11 cellular contexts compared by ENCODE assay signal in genomic region chr3:52195823-52196331, GRCh38. TPM values are rescaled to one million over a fixed set of nuclear protein-coding genes. Genes with fewer than 3 reads are reported as not detected.
DNase-seq lines count a peak whose midpoint lies in the region; ATAC-seq and TF ChIP-seq lines count a peak whose summit lies in the region.
"Had no signal": no experiment of that assay in that cellular context is flagged by ENCODE, and none has a peak within 500 bp of the region (broad histone marks: within the 10 kb centered on the region; RNA-seq: fewer than 3 reads in every experiment).

No MANE protein-coding gene starts in this region.

- H3K4me1 Mint-ChIP-seq in CD4-positive, alpha-beta T cell (ENCODE audit: low read depth): peaks cover 36% of the 10 kb centered on the region

- no peaks in the 10 kb centered on the region for H3K27me3 ChIP-seq in CD4-positive, alpha-beta T cell (ENCODE audit: control insufficient read depth, insufficient read depth, low read length)
- no peaks in the 10 kb centered on the region for H3K27me3 ChIP-seq in parathyroid adenoma (ENCODE audit: control insufficient read depth, insufficient read depth, low read length)
- H3K27me3 ChIP-seq: tibial artery had no signal

- no peak overlapping the region for H3K4me2 ChIP-seq in parathyroid adenoma (ENCODE audit: low read length)

- H3K9me3 ChIP-seq in CD4-positive, alpha-beta T cell (ENCODE audit: control insufficient read depth, low read length): no peaks in the 10 kb centered on the region
- H3K9me3 ChIP-seq in parathyroid adenoma (ENCODE audit: control insufficient read depth, low read length): no peaks in the 10 kb centered on the region
- H3K9me3 ChIP-seq: tibial artery had no signal

- H3K79me2 ChIP-seq in parathyroid adenoma: peaks cover 3% of the 10 kb centered on the region

- no peaks in the 10 kb centered on the region for H3K27me3 Mint-ChIP-seq in CD4-positive, alpha-beta T cell

- intact Hi-C loops in CD4-positive, alpha-beta T cell (cut with DNase I, micrococcal nuclease): loop anchor here in 1 of 2 experiments (2.0 to 10.0 kb wide), 4 partner anchors 41 to 339 kb away; partner anchors contain the start of genes DUSP7, NT5DC2, POC1A and UQCC5

- CTCF ChIA-PET in CD4-positive, alpha-beta T cell (lab: Charles Lee): interaction anchor here (1.3 kb wide), 1 partner anchor 21 kb away, joined by 3 read pairs; no protein-coding TSS in a partner anchor

- H3K9ac ChIP-seq in parathyroid adenoma: no peak overlapping the region

- H3K4me1 ChIP-seq in parathyroid adenoma: peaks cover 10% of the 10 kb centered on the region

- no peak for ATAC-seq in CD4-positive, alpha-beta T cell (ENCODE audit: poor library complexity)
- ATAC-seq in HG02938 (IDR thresholded peaks at IDR 0.05; ENCODE audit: unreplicated experiment): no peak
- no peak for ATAC-seq in GM19397 (IDR thresholded peaks at IDR 0.05; ENCODE audit: unreplicated experiment)

- H2AFZ ChIP-seq in parathyroid adenoma: no peak overlapping the region

- H3K36me3 Mint-ChIP-seq in CD4-positive, alpha-beta T cell (ENCODE audit: low read depth): peaks cover 22% of the 10 kb centered on the region

- no peak overlapping the region for H3K4me3 Mint-ChIP-seq in CD4-positive, alpha-beta T cell

- DNase-seq in CD4-positive, alpha-beta T cell: no peak
- DNase-seq in RPMI7951 (ENCODE audit: low read depth) (peak; percentile 66), fibroblast of mammary gland (ENCODE audit: low read depth) (peak; percentile 85), GDM1 (lab: John Stamatoyannopoulos, UW) (no peak), NCI-H1048 (lab: John Stamatoyannopoulos, UW) (no peak)
- DNase-seq: DMS79 treated with DMSO at 0.1 percent for 48 hours had no signal

- H3K9me3 Mint-ChIP-seq in CD4-positive, alpha-beta T cell: no peaks in the 10 kb centered on the region

- H3K4me3 ChIP-seq in fibroblast of mammary gland (ENCODE audit: control insufficient read depth, low read depth, low read length): no peak overlapping the region
- no peak overlapping the region for H3K4me3 ChIP-seq in parathyroid adenoma (ENCODE audit: low read depth, low read length)
- H3K4me3 ChIP-seq: tibial artery had no signal

- peak overlapping the region; percentile 92 for H3K27ac Mint-ChIP-seq in CD4-positive, alpha-beta T cell

- H3K36me3 ChIP-seq in parathyroid adenoma (ENCODE audit: control insufficient read depth, insufficient read depth, low read length): no peaks in the 10 kb centered on the region
- H3K36me3 ChIP-seq: tibial artery had no signal

- POLR2A ChIA-PET in CD4-positive, alpha-beta T cell (lab: Charles Lee): interaction anchor here (2.0 to 2.4 kb wide), 2 partner anchors 41 to 139 kb away, joined by 6 to 9 read pairs; partner anchors contain the start of genes DUSP7 and POC1A

- TF ChIP-seq CTCF in CD4-positive, alpha-beta T cell (IDR thresholded peaks at IDR 0.05): no peak
- no peak for TF ChIP-seq CTCF in fibroblast of mammary gland (conservative IDR thresholded peaks at IDR 0.05; ENCODE audit: control insufficient read depth, insufficient read depth, low read depth, low read length)
- no peak for TF ChIP-seq CTCF in parathyroid adenoma (IDR thresholded peaks at IDR 0.05)

- no peak overlapping the region for H3K27ac ChIP-seq in CD4-positive, alpha-beta T cell (ENCODE audit: low read depth, low read length)
- H3K27ac ChIP-seq in parathyroid adenoma: peak overlapping the region; percentile 8
- H3K27ac ChIP-seq: tibial artery, VCaP had no signal

RNA-seq across cellular contexts. Expression of gene ALAS1, which starts 2.1 kb away (rescaled TPM):
- 1 to 10 TPM; 6.0 to 7.0 TPM for total RNA-seq in CD4-positive, alpha-beta T cell
- 32.0 and 37.6 TPM in 2 replicates for total RNA-seq in RPMI7951 (2014; rRNA removed; shearing (Covaris generic))

RNA-seq across cellular contexts. Expression of gene TLR9, which starts 29.6 kb away (rescaled TPM):
- under 1 TPM; 0.08 to 0.17 TPM for total RNA-seq in CD4-positive, alpha-beta T cell
- not detected in 2 replicates for total RNA-seq in RPMI7951 (2014; rRNA removed; shearing (Covaris generic))

RNA-seq across cellular contexts. Expression of gene POC1A, which starts 41.7 kb away (rescaled TPM):
- under 1 TPM; 0.22 to 0.39 TPM for total RNA-seq in CD4-positive, alpha-beta T cell
- total RNA-seq in RPMI7951 (2014; rRNA removed; shearing (Covaris generic)): 20.4 and 21.4 TPM in 2 replicates

RNA-seq across cellular contexts. Expression of gene TWF2, which starts 43.1 kb away (rescaled TPM):
- 10 to 100 TPM; 17.4 to 21.7 TPM for total RNA-seq in CD4-positive, alpha-beta T cell
- total RNA-seq in RPMI7951 (2014; rRNA removed; shearing (Covaris generic)): 131 and 170 TPM in 2 replicates

RNA-seq across cellular contexts. Expression of gene PPM1M, which starts 49.7 kb away (rescaled TPM):
- 10 to 100 TPM; 36.7 to 40.2 TPM for total RNA-seq in CD4-positive, alpha-beta T cell
- 11.0 and 12.3 TPM in 2 replicates for total RNA-seq in RPMI7951 (2014; rRNA removed; shearing (Covaris generic))

Comparison
In these comparisons a context has a peak if more than half of its experiments do, and no peak if none do; other contexts are left out.
1. DNase-seq: peak in RPMI7951 (single experiment) and fibroblast of mammary gland (single experiment); none in CD4-positive, alpha-beta T cell (0 of 10), GDM1 (single experiment) and NCI-H1048 (single experiment).
2. RNA of gene POC1A, which starts 41.7 kb away (total RNA-seq): 20.4 to 21.4 TPM in RPMI7951; 0.22 to 0.39 TPM in CD4-positive, alpha-beta T cell; every median in the first group is over 10 times any median in the second.